30 cellular contexts compared by ENCODE assay signal in the genomic region with DNA sequence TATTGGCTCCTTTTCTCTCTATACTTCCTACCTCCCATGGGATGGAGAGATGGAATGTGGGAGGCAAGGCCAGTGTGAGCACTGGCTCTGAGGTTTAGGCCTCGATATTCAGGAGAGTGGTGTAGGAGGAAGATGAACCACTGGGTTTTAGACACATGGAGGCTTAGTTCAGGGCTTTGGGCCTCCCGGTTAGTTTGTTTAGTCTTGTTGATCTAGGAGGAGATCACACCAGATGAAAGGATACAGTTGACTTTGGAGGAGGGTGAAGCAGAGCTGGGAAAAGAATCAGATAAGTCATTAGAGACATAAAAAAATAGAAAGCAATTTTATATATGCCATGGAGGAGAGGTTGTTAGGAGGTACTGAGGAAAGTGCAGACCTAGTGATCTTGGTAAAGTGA.
"Had no signal": no experiment of that assay in that cellular context is flagged by ENCODE, and none has a peak within 500 bp of the region (broad histone marks: within the 10 kb centered on the region; RNA-seq: fewer than 3 reads in every experiment).

No MANE protein-coding gene starts in this region.

- H3K4me3 Mint-ChIP-seq: brain; nephron; stimulated activated naive CD8-positive, alpha-beta T cell treated with anti-CD3 and anti-CD28 coated beads, Interleukin-15, Interleukin-2, amounts not matched to agents 100 ng/mL and 50 ng/mL, for 24 hours; T-helper 1 cell treated with Interleukin-12 subunit alpha and Interleukin-12 subunit beta and Interleukin-4 antibody, amounts not matched to agents 30 μg/mL and 1 μg/mL, for 36 hours had no signal

- H3K27me3 Mint-ChIP-seq: stimulated activated naive CD8-positive, alpha-beta T cell treated with anti-CD3 and anti-CD28 coated beads, Interleukin-15, Interleukin-2, amounts not matched to agents 100 ng/mL and 50 ng/mL, for 24 hours had no signal

- H3K4me1 Mint-ChIP-seq: brain had no signal

- H3K27ac ChIP-seq: adrenal gland, cardiac muscle cell, coronary artery, dorsolateral prefrontal cortex, gastrocnemius medialis, skin epidermis, thyroid gland, upper lobe of left lung, vagina, WERI-Rb-1 had no signal

- H3K27ac Mint-ChIP-seq: nephron; stimulated activated naive CD8-positive, alpha-beta T cell treated with anti-CD3 and anti-CD28 coated beads, Interleukin-15, Interleukin-2, amounts not matched to agents 100 ng/mL and 50 ng/mL, for 24 hours; T-helper 1 cell treated with Interleukin-12 subunit alpha and Interleukin-12 subunit beta and Interleukin-4 antibody, amounts not matched to agents 30 μg/mL and 1 μg/mL, for 36 hours had no signal

- H3K9me3 Mint-ChIP-seq: stimulated activated naive CD8-positive, alpha-beta T cell treated with anti-CD3 and anti-CD28 coated beads, Interleukin-15, Interleukin-2, amounts not matched to agents 100 ng/mL and 50 ng/mL, for 24 hours had no signal

- DNase-seq: activated CD4-positive, alpha-beta T cell treated with anti-CD3 and anti-CD28 coated beads for 48 hours; activated CD4-positive, alpha-beta T cell treated with anti-CD3 and anti-CD28 coated beads, Interleukin-2, amount 50 U/mL, for 48 hours; activated CD8-positive, alpha-beta memory T cell treated with anti-CD3 and anti-CD28 coated beads for 24 hours; activated effector memory CD4-positive, alpha-beta T cell treated with Interleukin-2 at 50 U/mL for 16 hours; activated naive CD4-positive, alpha-beta T cell treated with anti-CD3 and anti-CD28 coated beads, Interleukin-2, amount 50 U/mL, for 16 hours; adrenal gland; aorta; dorsolateral prefrontal cortex; effector memory CD4-positive, alpha-beta T cell; gastrocnemius medialis; glutamatergic neuron; left ventricle myocardium superior; mammary epithelial cell; stimulated activated CD4-positive, alpha-beta T cell treated with anti-CD3 and anti-CD28 coated beads, Interleukin-12 subunit alpha, Interleukin-12 subunit beta, amount 100 ng/mL, for 4 hours; stimulated activated CD4-positive, alpha-beta T cell treated with anti-CD3 and anti-CD28 coated beads, Interleukin-4, amount 100 ng/mL, for 1 hour; substantia nigra; T1000; thyroid gland; upper lobe of left lung; WERI-Rb-1 had no signal

- ATAC-seq: activated CD4-positive, CD25-positive, alpha-beta regulatory T cell treated with anti-CD3 and anti-CD28 coated beads, Interleukin-2, amount 50 U/mL, for 24 hours; gastrocnemius medialis; left ventricle myocardium superior; sciatic nerve had no signal
